In the genomic region with DNA sequence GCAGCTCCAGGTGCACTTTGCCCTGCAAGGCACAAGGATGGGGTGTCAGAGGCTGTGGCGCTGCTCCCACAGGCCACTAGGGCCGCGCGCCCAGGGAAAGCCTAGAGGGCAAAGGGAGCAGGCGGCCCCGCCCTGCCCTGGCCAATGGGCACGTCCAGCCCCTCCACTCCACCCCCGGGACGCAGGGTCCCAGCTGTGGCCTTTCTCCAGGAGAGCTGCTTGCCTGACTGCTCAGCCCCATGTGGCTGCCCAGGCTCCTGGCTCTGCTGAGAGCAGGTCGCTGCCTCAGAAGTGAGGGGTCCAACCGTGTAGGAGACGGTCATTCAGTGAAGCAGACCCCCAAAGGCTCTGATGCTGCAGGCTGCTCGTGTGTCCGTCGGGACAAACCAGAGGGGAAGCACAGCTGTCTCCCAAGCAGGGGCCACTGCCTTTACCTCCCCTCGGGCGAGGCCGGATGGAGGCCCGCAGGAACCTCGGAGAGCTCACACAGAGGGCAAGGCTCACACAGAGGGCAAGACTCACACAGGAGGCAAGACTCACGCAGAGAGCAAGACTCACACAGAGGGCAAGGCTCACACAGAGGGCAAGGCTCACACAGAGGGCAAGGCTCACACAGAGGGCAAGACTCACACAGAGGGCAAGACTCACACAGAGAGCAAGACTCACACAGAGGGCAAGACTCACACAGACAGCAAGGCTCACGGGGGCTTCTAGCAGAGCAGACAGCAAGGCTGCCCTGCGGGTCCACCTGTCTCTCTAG, we compare ENCODE assay signal across 23 cellular contexts. TPM values are rescaled to one million over a fixed set of nuclear protein-coding genes. Genes with fewer than 3 reads are reported as not detected.
A peak's percentile ranks its signal among the peaks of the same experiment; 100 is the strongest.
DNase-seq lines count a peak whose midpoint lies in the region; ATAC-seq and TF ChIP-seq lines count a peak whose summit lies in the region.
"Had no signal": no experiment of that assay in that cellular context is flagged by ENCODE, and none has a peak within 500 bp of the region (broad histone marks: within the 10 kb centered on the region; RNA-seq: fewer than 3 reads in every experiment).

No MANE protein-coding gene starts in this region.

- no peak overlapping the region for H2BK15ac ChIP-seq in IMR-90 (ENCODE audit: low read depth, low read length)

- H3K9me3 ChIP-seq in IMR-90 (ENCODE audit: control insufficient read depth, insufficient read depth, low read length) (no peaks in the 10 kb centered on the region), endodermal cell (ENCODE audit: control insufficient read depth, low read length) (no peaks in the 10 kb centered on the region)

- no peak for TF ChIP-seq CTCF in GM23338 (conservative IDR thresholded peaks at IDR 0.05; ENCODE audit: low read depth in 2 of 2)
- no peak for TF ChIP-seq CTCF in IMR-90 (conservative IDR thresholded peaks at IDR 0.05; ENCODE audit: low read depth, low read length)
- peak; percentile 21 for TF ChIP-seq CTCF in endodermal cell (conservative IDR thresholded peaks at IDR 0.05)
- TF ChIP-seq CTCF in nephron progenitor cell (IDR thresholded peaks at IDR 0.05): no peak

- peaks cover 11% of the 10 kb centered on the region for H3K36me3 Mint-ChIP-seq in GM23338 (ENCODE audit: low read depth)
- peaks cover 13% of the 10 kb centered on the region for H3K36me3 Mint-ChIP-seq in endodermal cell (ENCODE audit: low read depth)
- peaks cover 12% of the 10 kb centered on the region for H3K36me3 Mint-ChIP-seq in nephron progenitor cell (ENCODE audit: low read depth)

- no peak overlapping the region for H2BK20ac ChIP-seq in IMR-90 (ENCODE audit: low read depth, low read length)

- H3K9ac ChIP-seq in IMR-90 (ENCODE audit: low read depth, low read length) (no peak overlapping the region), endodermal cell (ENCODE audit: extremely low read depth, low read length, poor library complexity, severe bottlenecking) (no peak overlapping the region)

- H3K79me2 ChIP-seq in GM23338 (replicated peaks; ENCODE audit: insufficient read depth): peaks cover 4% of the 10 kb centered on the region; the same call in 1 of the 2 replicates

- no TSS peak for BruUV-seq in IMR-90 (replicated peaks; lab: Mats Ljungman, UMichigan)

- intact Hi-C loops in IMR-90 (cut with micrococcal nuclease): loop anchor here (10.0 kb wide), 1 partner anchor 215 kb away; no protein-coding TSS in a partner anchor

- POLR2A ChIA-PET in IMR-90 (lab: Charles Lee; ENCODE audit: unreplicated experiment): no interaction called here

- H3K4me3 ChIP-seq in GM23338 (no peak overlapping the region), IMR-90 (ENCODE audit: insufficient read depth, low read depth, low read length) (no peak overlapping the region), endodermal cell (ENCODE audit: low read length) (no peak overlapping the region)

- in situ Hi-C loops in IMR-90 (cut with MboI; ENCODE audit: low sequenced_read_pairs): no loop called here

- no peak overlapping the region for H4K91ac ChIP-seq in IMR-90 (ENCODE audit: insufficient read depth, low read depth, low read length)

- no peak overlapping the region for H4K8ac ChIP-seq in IMR-90 (ENCODE audit: low read depth in 2 of 2, low read length in 2 of 2)

- no peak overlapping the region for H3K4ac ChIP-seq in IMR-90 (ENCODE audit: low read depth, low read length)

- H4K20me1 ChIP-seq in GM23338 (replicated peaks; ENCODE audit: insufficient read depth): no peaks in the 10 kb centered on the region; the same call in 1 of the 2 replicates
- H4K20me1 ChIP-seq in IMR-90 (ENCODE audit: insufficient read depth, low read length): peaks cover 80% of the 10 kb centered on the region

- no peak overlapping the region for H3K14ac ChIP-seq in IMR-90 (replicated peaks; ENCODE audit: low read depth, low read length)

- no peaks in the 10 kb centered on the region for H3F3A ChIP-seq in GM23338 (replicated peaks; ENCODE audit: low read depth)

- H3K27ac Mint-ChIP-seq in GM23338: no peak overlapping the region
- no peak overlapping the region for H3K27ac Mint-ChIP-seq in endodermal cell
- peak overlapping the region; percentile 79 for H3K27ac Mint-ChIP-seq in nephron progenitor cell

- H3K27ac ChIP-seq in GM23338 (ENCODE audit: low read depth) (no peak overlapping the region), IMR-90 (ENCODE audit: insufficient read depth, low read length) (no peak overlapping the region), endodermal cell (ENCODE audit: low read depth, low read length) (peak overlapping the region; percentile 0)
- H3K27ac ChIP-seq: epithelial cell of prostate, HL-60 had no signal

- H3K27me3 ChIP-seq in GM23338 (ENCODE audit: insufficient read depth): no peaks in the 10 kb centered on the region
- H3K27me3 ChIP-seq in IMR-90 (ENCODE audit: control insufficient read depth, insufficient read depth, low read length): no peaks in the 10 kb centered on the region
- no peaks in the 10 kb centered on the region for H3K27me3 ChIP-seq in endodermal cell (ENCODE audit: control insufficient read depth, insufficient read depth, low read length, poor library complexity, severe bottlenecking)

- H3K56ac ChIP-seq in IMR-90 (ENCODE audit: extremely low read depth, insufficient read depth, low read length): no peak overlapping the region

- no peak overlapping the region for H3K18ac ChIP-seq in IMR-90 (ENCODE audit: low read depth, low read length)

- H2BK120ac ChIP-seq in IMR-90 (ENCODE audit: low read depth, low read length): no peak overlapping the region

- no peak overlapping the region for H2AK9ac ChIP-seq in IMR-90 (replicated peaks; ENCODE audit: low read depth, low read length, poor library complexity)

- no peak for TF ChIP-seq RAD21 in IMR-90 (IDR thresholded peaks at IDR 0.05; ENCODE audit: low read length)

- no peak overlapping the region for H2AFZ ChIP-seq in GM23338
- peak overlapping the region; percentile 23 for H2AFZ ChIP-seq in IMR-90 (replicated peaks; ENCODE audit: low read length, poor library complexity)

- CTCF ChIA-PET in IMR-90 (lab: Yijun Ruan, JAX): no interaction called here

- peaks cover 39% of the 10 kb centered on the region for H3K9me1 ChIP-seq in IMR-90 (ENCODE audit: insufficient read depth, low read length)

- no peaks in the 10 kb centered on the region for H3K9me2 ChIP-seq in GM23338 (ENCODE audit: insufficient read depth)

- H3K4me2 ChIP-seq in GM23338 (no peak overlapping the region), IMR-90 (ENCODE audit: low read depth, low read length) (no peak overlapping the region)

- H3K4me1 Mint-ChIP-seq in GM23338: peaks cover 10% of the 10 kb centered on the region
- H3K4me1 Mint-ChIP-seq in endodermal cell: peaks cover 8% of the 10 kb centered on the region
- peaks cover 62% of the 10 kb centered on the region for H3K4me1 Mint-ChIP-seq in nephron progenitor cell

- dilution Hi-C loops in IMR-90 (cut with HindIII; ENCODE audit: low sequenced_read_pairs, unreplicated experiment): no loop called here

- H3K4me1 ChIP-seq in GM23338 (ENCODE audit: insufficient read depth): no peaks in the 10 kb centered on the region
- peaks cover 50% of the 10 kb centered on the region for H3K4me1 ChIP-seq in IMR-90 (ENCODE audit: control insufficient read depth, insufficient read depth, low read length)
- peaks cover 10% of the 10 kb centered on the region for H3K4me1 ChIP-seq in endodermal cell (ENCODE audit: control insufficient read depth, insufficient read depth, low read length)

- H3K23ac ChIP-seq in IMR-90 (ENCODE audit: low read depth, low read length): no peak overlapping the region

- peak overlapping the region; percentile 96; the same call in 1 of the 2 replicates for H2AK5ac ChIP-seq in IMR-90 (ENCODE audit: low read depth, low read length)

- peaks cover 2% of the 10 kb centered on the region for H3K27me3 Mint-ChIP-seq in GM23338 (ENCODE audit: insufficient read depth, low read depth, poor library complexity)
- peaks cover 5% of the 10 kb centered on the region for H3K27me3 Mint-ChIP-seq in endodermal cell (ENCODE audit: insufficient read depth)
- H3K27me3 Mint-ChIP-seq in nephron progenitor cell (ENCODE audit: low read depth, poor library complexity): no peaks in the 10 kb centered on the region
- H3K27me3 Mint-ChIP-seq: natural killer cell treated with Interleukin-12 subunit alpha and Interleukin-12 subunit beta and Interleukin-15 and Interleukin-18, amount 100 ng/mL, for 72 hours had no signal

- no peak overlapping the region for H4K5ac ChIP-seq in IMR-90 (ENCODE audit: low read depth, low read length)

- H2BK5ac ChIP-seq in IMR-90 (ENCODE audit: low read depth, low read length, poor library complexity, severe bottlenecking): no peak overlapping the region

- DNase-seq in GM23338 (ENCODE audit: low spot score): no peak
- DNase-seq in IMR-90: no peak
- DNase-seq in endodermal cell: no peak
- DNase-seq in nephron progenitor cell: no peak
- no peak for DNase-seq in GDM1 (lab: John Stamatoyannopoulos, UW)
- DNase-seq in COR-L47 (lab: John Stamatoyannopoulos, UW): no peak
- no peak for DNase-seq in NCI-H1930 (lab: John Stamatoyannopoulos, UW)
- no peak for DNase-seq in HCEC 1CT
- DNase-seq: foreskin fibroblast; hippocampal formation; islet precursor cell; mesendoderm; NCI-H1417; NCI-H510A treated with DMSO at 0.1 percent for 48 hours; NK-92 treated with Interleukin-12 subunit alpha and Interleukin-12 subunit beta, amount 100 ng/mL, for 24 hours; stimulated activated CD4-positive, alpha-beta T cell treated with anti-CD3 and anti-CD28 coated beads, Interleukin-2, amount 100 ng/mL, for 24 hours; T-helper 9 cell had no signal

- TF ChIP-seq POLR2A in IMR-90 (IDR thresholded peaks at IDR 0.05; ENCODE audit: low read depth, low read length): no peak

- H3K9me3 Mint-ChIP-seq in GM23338: peaks cover 10% of the 10 kb centered on the region; the same call in 2 of the 3 replicates
- H3K9me3 Mint-ChIP-seq in endodermal cell: peaks cover 5% of the 10 kb centered on the region
- H3K9me3 Mint-ChIP-seq in nephron progenitor cell: no peaks in the 10 kb centered on the region
- H3K9me3 Mint-ChIP-seq: natural killer cell treated with Interleukin-12 subunit alpha and Interleukin-12 subunit beta and Interleukin-15 and Interleukin-18, amount 100 ng/mL, for 72 hours had no signal

- H3K4me3 Mint-ChIP-seq in GM23338 (no peak overlapping the region), endodermal cell (no peak overlapping the region), nephron progenitor cell (no peak overlapping the region)
- H3K4me3 Mint-ChIP-seq: natural killer cell treated with Interleukin-12 subunit alpha and Interleukin-12 subunit beta and Interleukin-15 and Interleukin-18, amount 100 ng/mL, for 72 hours had no signal

- 87% methylated on average over 15 of the region's 23 CpGs; no CpG with 5 or more reads in 1 of the 2 experiments for WGBS in IMR-90 (ENCODE audit: extremely low coverage in 2 of 2, insufficient read length in 1 of 2), 2 experiments
- WGBS in endodermal cell (ENCODE audit: insufficient coverage in 1 of 2, insufficient read length in 1 of 2), 2 experiments: 90 to 91% methylated on average over 23 of the region's 23 CpGs

- peak; percentile 76 for ATAC-seq in GM23338
- no peak for ATAC-seq in IMR-90 (ENCODE audit: low read depth)
- ATAC-seq: activated CD4-positive, CD25-positive, alpha-beta regulatory T cell treated with anti-CD3 and anti-CD28 coated beads, Interleukin-2, amount 50 U/mL, for 24 hours; SK-N-SH treated with all-trans-retinoic acid at 6 μM for 48 hours had no signal

- H3K79me1 ChIP-seq in IMR-90 (ENCODE audit: low read depth in 1 of 2, low read length in 2 of 2): peaks cover 30 to 82% of the 10 kb centered on the region in 2 experiments

- H3K36me3 ChIP-seq in GM23338 (ENCODE audit: insufficient read depth) (no peaks in the 10 kb centered on the region), IMR-90 (ENCODE audit: control insufficient read depth, insufficient read depth, low read length) (peaks cover 38% of the 10 kb centered on the region), endodermal cell (ENCODE audit: control insufficient read depth, insufficient read depth, low read length) (no peaks in the 10 kb centered on the region)

RNA-seq across cellular contexts. Expression of a gene that starts 56.2 kb away (rescaled TPM):
- total RNA-seq in GM23338 (2014; rRNA removed; shearing (Covaris generic)): 1.5 TPM in 1 of 2 replicates, not detected in the other
- polyA plus RNA-seq in GM23338 (2016; fragmentation: Nextera tagmentation; extraction: Ambion mirVana): 0.12 and 0.44 TPM in 2 replicates
- under 0.01 TPM in 2 replicates for total RNA-seq in IMR-90 (2012; rRNA removed)
- 2.1 and 2.5 TPM in 2 replicates for polyA plus RNA-seq in IMR-90 (2012; rRNA removed)
- 1.7 and 1.8 TPM in 2 replicates for polyA plus RNA-seq in IMR-90 (2012; cell fraction: cytosol; rRNA removed)
- 8.9 and 10.0 TPM in 2 replicates for polyA plus RNA-seq in IMR-90 (2012; cell fraction: nucleus; rRNA removed; ENCODE audit: low replicate concordance)
- total RNA-seq in endodermal cell: under 1 TPM; 0.20 to 0.27 TPM
- 0.14 TPM for polyA plus RNA-seq in endodermal cell (2013, experiment 1 of 2)
- 0.25 TPM for polyA plus RNA-seq in endodermal cell (2013, experiment 2 of 2)
- total RNA-seq: Daoy had no signal
